14 cellular contexts compared by ENCODE assay signal in the genomic region with DNA sequence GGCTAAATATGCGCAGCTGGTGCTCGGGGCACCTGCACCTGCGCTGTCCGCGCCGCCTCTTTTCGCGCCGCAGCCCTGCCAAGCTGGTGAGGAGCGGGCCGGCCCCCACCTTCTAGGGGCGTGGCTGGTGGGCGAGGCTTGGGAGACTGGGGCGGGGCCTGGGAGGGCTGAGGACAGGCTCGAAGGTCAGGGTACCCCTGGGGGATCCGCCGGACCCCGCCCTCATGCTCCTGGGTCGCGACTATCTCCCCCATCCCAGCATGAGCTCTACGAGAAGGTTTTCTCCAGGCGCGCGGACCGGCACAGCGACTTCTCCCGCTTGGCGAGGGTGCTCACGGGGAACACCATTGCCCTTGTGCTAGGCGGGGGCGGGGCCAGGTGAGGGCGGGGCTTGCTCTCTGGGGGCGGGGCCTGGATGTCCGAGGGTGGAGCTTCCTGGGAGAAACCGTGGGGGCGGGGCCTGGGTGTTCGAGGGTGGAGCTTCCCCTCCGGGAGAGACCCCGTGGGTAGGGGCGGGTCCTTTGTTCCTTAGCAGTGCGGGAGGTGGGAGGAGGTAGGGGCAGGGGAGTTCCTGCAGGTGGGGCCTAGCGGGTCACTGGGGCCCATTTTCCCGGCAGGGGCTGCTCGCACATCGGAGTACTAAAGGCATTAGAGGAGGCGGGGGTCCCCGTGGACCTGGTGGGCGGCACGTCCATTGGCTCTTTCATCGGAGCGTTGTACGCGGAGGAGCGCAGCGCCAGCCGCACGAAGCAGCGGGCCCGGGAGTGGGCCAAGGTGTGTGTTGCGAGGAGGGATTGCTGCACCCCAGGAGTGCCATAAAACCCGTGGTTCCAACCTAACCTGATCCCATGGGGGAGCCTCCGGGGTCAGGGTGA. TPM values are rescaled to one million over a fixed set of nuclear protein-coding genes. Genes with fewer than 3 reads are reported as not detected.
DNase-seq lines count a peak whose midpoint lies in the region; ATAC-seq and TF ChIP-seq lines count a peak whose summit lies in the region.
"Had no signal": no experiment of that assay in that cellular context is flagged by ENCODE, and none has a peak within 500 bp of the region (broad histone marks: within the 10 kb centered on the region; RNA-seq: fewer than 3 reads in every experiment).

No MANE protein-coding gene starts in this region.

- DNase-seq in activated CD4-positive, alpha-beta T cell treated with anti-CD3 and anti-CD28 coated beads for 48 hours: peak; percentile 67
- no peak for DNase-seq in activated CD4-positive, alpha-beta T cell treated with anti-CD3 and anti-CD28 coated beads, Interleukin-2, amount 50 U/mL, for 4 hours
- DNase-seq in OCI-LY7 (ENCODE audit: low spot score) (peak; percentile 24), foreskin keratinocyte (no peak), esophagus squamous epithelium (lab: John Stamatoyannopoulos, UW) (no peak)
- DNase-seq in stimulated activated CD4-positive, alpha-beta T cell treated with anti-CD3 and anti-CD28 coated beads, Interleukin-4, amount 100 ng/mL, for 1 hour: peak; percentile 26
- DNase-seq in CD4-positive, alpha-beta T cell: no peak
- DNase-seq: foreskin melanocyte, NCI-H1417, T-helper 9 cell, uterus had no signal

- no peaks in the 10 kb centered on the region for H3K9me3 Mint-ChIP-seq in CD4-positive, alpha-beta T cell

- CTCF ChIA-PET in OCI-LY7 (lab: Charles Lee; ENCODE audit: unreplicated experiment): no interaction called here
- CTCF ChIA-PET in CD4-positive, alpha-beta T cell (lab: Charles Lee): interaction anchor here (1.4 kb wide), 1 partner anchor 13 kb away, joined by 6 read pairs; no protein-coding TSS in a partner anchor

- 91 to 93% methylated on average over 6 to 15 of the region's 62 CpGs for WGBS in esophagus squamous epithelium, 2 donors

- no peak overlapping the region for H3K4me2 ChIP-seq in OCI-LY7 (ENCODE audit: low read length)

- POLR2A ChIA-PET in OCI-LY7 (lab: Charles Lee): no interaction called here
- POLR2A ChIA-PET in CD4-positive, alpha-beta T cell (lab: Charles Lee): interaction anchor here (0.5 kb wide), 1 partner anchor 125 kb away, joined by 3 read pairs; the partner anchor contains the start of gene TRAPPC5

- TF ChIP-seq CTCF in OCI-LY7 (conservative IDR thresholded peaks at IDR 0.05; ENCODE audit: low read length) (no peak), foreskin keratinocyte (conservative IDR thresholded peaks at IDR 0.05) (no peak), esophagus squamous epithelium (IDR thresholded peaks at IDR 0.05) (no peak)
- TF ChIP-seq CTCF in CD4-positive, alpha-beta T cell (IDR thresholded peaks at IDR 0.05): no peak

- ATAC-seq in foreskin keratinocyte (peak; percentile 25), GM18505 (IDR thresholded peaks at IDR 0.05; ENCODE audit: unreplicated experiment) (no peak)
- no peak for ATAC-seq in CD4-positive, alpha-beta T cell (ENCODE audit: poor library complexity)

- no peak overlapping the region for H3K27ac ChIP-seq in OCI-LY7 (ENCODE audit: low read depth, low read length, poor library complexity, severe bottlenecking)
- no peak overlapping the region for H3K27ac ChIP-seq in foreskin keratinocyte
- no peak overlapping the region for H3K27ac ChIP-seq in esophagus squamous epithelium
- H3K27ac ChIP-seq in CD4-positive, alpha-beta T cell (ENCODE audit: low read depth, low read length): no peak overlapping the region
- H3K27ac ChIP-seq: coronary artery, uterus had no signal

- BruUV-seq in OCI-LY7 (replicated peaks; lab: Mats Ljungman, UMichigan): no TSS peak

- no peaks in the 10 kb centered on the region for H3K27me3 ChIP-seq in foreskin keratinocyte
- H3K27me3 ChIP-seq in esophagus squamous epithelium: no peaks in the 10 kb centered on the region
- H3K27me3 ChIP-seq in CD4-positive, alpha-beta T cell (ENCODE audit: control insufficient read depth, insufficient read depth, low read length): no peaks in the 10 kb centered on the region
- H3K27me3 ChIP-seq: uterus had no signal

- TF ChIP-seq POLR2A in esophagus squamous epithelium (IDR thresholded peaks at IDR 0.05): no peak
- no peak for TF ChIP-seq POLR2A in GM18505 (IDR thresholded peaks at IDR 0.05; ENCODE audit: borderline replicate concordance, extremely low read depth, insufficient read depth, insufficient read length)

- no peak overlapping the region for H3K4me3 ChIP-seq in OCI-LY7 (ENCODE audit: low read depth, low read length, poor library complexity, severe bottlenecking)
- no peak overlapping the region for H3K4me3 ChIP-seq in esophagus squamous epithelium
- H3K4me3 ChIP-seq: coronary artery, uterus had no signal

- no peak overlapping the region for H3K27ac Mint-ChIP-seq in CD4-positive, alpha-beta T cell
- H3K27ac Mint-ChIP-seq: activated naive CD8-positive, alpha-beta T cell had no signal

- H2AFZ ChIP-seq in OCI-LY7 (ENCODE audit: low read length): no peak overlapping the region

- intact Hi-C loops in OCI-LY7 (cut with micrococcal nuclease; ENCODE audit: unreplicated experiment): no loop called here
- intact Hi-C loops in esophagus squamous epithelium (cut with DNase I): loop anchor here (10.0 kb wide), 1 partner anchor 190 kb away; no protein-coding TSS in a partner anchor
- intact Hi-C loops in CD4-positive, alpha-beta T cell (cut with DNase I, micrococcal nuclease): no loop called here

- H3K36me3 ChIP-seq in OCI-LY7 (ENCODE audit: insufficient read depth, low read length) (peaks cover 59% of the 10 kb centered on the region), esophagus squamous epithelium (peaks cover 29 to 94% (median 40%) of the 10 kb centered on the region in 3 donors)
- H3K36me3 ChIP-seq: uterus had no signal

- H4K20me1 ChIP-seq in OCI-LY7 (ENCODE audit: insufficient read depth, low read length): no peaks in the 10 kb centered on the region

- no peaks in the 10 kb centered on the region for H3K79me2 ChIP-seq in OCI-LY7 (ENCODE audit: insufficient read depth, low read depth, low read length)

- no peak overlapping the region for H3K4me3 Mint-ChIP-seq in CD4-positive, alpha-beta T cell
- H3K4me3 Mint-ChIP-seq: activated naive CD8-positive, alpha-beta T cell had no signal

- H3K27me3 Mint-ChIP-seq in CD4-positive, alpha-beta T cell: no peaks in the 10 kb centered on the region
- H3K27me3 Mint-ChIP-seq: activated naive CD8-positive, alpha-beta T cell had no signal

- peaks cover 48% of the 10 kb centered on the region for H3K36me3 Mint-ChIP-seq in CD4-positive, alpha-beta T cell (ENCODE audit: low read depth)

- no peaks in the 10 kb centered on the region for H3K9me2 ChIP-seq in OCI-LY7 (ENCODE audit: insufficient read depth, low read length)

- H3K4me1 ChIP-seq in OCI-LY7 (ENCODE audit: insufficient read depth, low read length, poor library complexity, severe bottlenecking): no peaks in the 10 kb centered on the region
- H3K4me1 ChIP-seq in foreskin keratinocyte: no peaks in the 10 kb centered on the region
- H3K4me1 ChIP-seq in esophagus squamous epithelium: peaks cover 0 to 11% (median 0%) of the 10 kb centered on the region in 3 donors
- H3K4me1 ChIP-seq: uterus had no signal

- H3K9me3 ChIP-seq in OCI-LY7 (ENCODE audit: low read length) (no peaks in the 10 kb centered on the region), esophagus squamous epithelium (no peaks in the 10 kb centered on the region)
- no peaks in the 10 kb centered on the region for H3K9me3 ChIP-seq in CD4-positive, alpha-beta T cell (ENCODE audit: control insufficient read depth, low read length)
- H3K9me3 ChIP-seq: uterus had no signal

- peaks cover 5% of the 10 kb centered on the region for H3K4me1 Mint-ChIP-seq in CD4-positive, alpha-beta T cell (ENCODE audit: low read depth)

RNA-seq across cellular contexts. Expression of gene PNPLA6, which starts 19.7 kb away (rescaled TPM):
- 50.6 and 54.3 TPM in 2 replicates for total RNA-seq in OCI-LY7 (2014; rRNA removed; shearing (Covaris generic))
- total RNA-seq in OCI-LY7 (2022): 92.4 and 93.0 TPM in 2 replicates
- total RNA-seq in foreskin keratinocyte: 82.3 and 85.4 TPM in 2 replicates
- 60.6 and 66.8 TPM in 2 replicates for polyA plus RNA-seq in foreskin keratinocyte
- total RNA-seq in esophagus squamous epithelium: 10 to 100 TPM; 39.7 to 74.1 (median 50.1) TPM
- total RNA-seq in CD4-positive, alpha-beta T cell: 10 to 100 TPM; 62.0 to 70.9 TPM

RNA-seq across cellular contexts. Expression of gene MCOLN1, which starts 32.8 kb away (rescaled TPM):
- total RNA-seq in OCI-LY7 (2014; rRNA removed; shearing (Covaris generic)): 2.4 and 7.8 TPM in 2 replicates
- total RNA-seq in OCI-LY7 (2022) (16.7 and 18.3 TPM in 2 replicates), foreskin keratinocyte (8.2 and 8.6 TPM in 2 replicates), esophagus squamous epithelium (10 to 100 TPM in 1 of 4 donors, 1 to 10 TPM in 3; 5.7 to 13.9 (median 7.8) TPM)
- 12.3 and 12.9 TPM in 2 replicates for polyA plus RNA-seq in foreskin keratinocyte
- total RNA-seq in CD4-positive, alpha-beta T cell: 1 to 10 TPM; 7.9 to 8.8 TPM

RNA-seq across cellular contexts. Expression of gene ZNF358, which starts 39.3 kb away (rescaled TPM):
- total RNA-seq in OCI-LY7 (2014; rRNA removed; shearing (Covaris generic)): not detected in 2 replicates
- not detected in 2 replicates for total RNA-seq in OCI-LY7 (2022)
- total RNA-seq in foreskin keratinocyte: 22.5 and 23.7 TPM in 2 replicates
- 42.4 and 45.9 TPM in 2 replicates for polyA plus RNA-seq in foreskin keratinocyte
- 10 to 100 TPM in 3 of 4 donors, 1 to 10 TPM in 1; 3.8 to 42.2 (median 19.5) TPM for total RNA-seq in esophagus squamous epithelium
- 1 to 10 TPM; 5.1 to 5.2 TPM for total RNA-seq in CD4-positive, alpha-beta T cell

RNA-seq across cellular contexts. Expression of gene CAMSAP3, which starts 40.4 kb away (rescaled TPM):
- 1.1 and 1.6 TPM in 2 replicates for total RNA-seq in OCI-LY7 (2014; rRNA removed; shearing (Covaris generic))
- 1.9 and 2.8 TPM in 2 replicates for total RNA-seq in OCI-LY7 (2022)
- total RNA-seq in foreskin keratinocyte: 7.5 and 9.1 TPM in 2 replicates
- 8.1 and 8.6 TPM in 2 replicates for polyA plus RNA-seq in foreskin keratinocyte
- total RNA-seq in esophagus squamous epithelium: 10 to 100 TPM in 2 of 4 donors, 1 to 10 TPM in 2; 9.3 to 45.5 (median 14.1) TPM
- under 1 TPM; 0.16 to 0.25 TPM for total RNA-seq in CD4-positive, alpha-beta T cell

Comparison
In these comparisons a context has a peak if more than half of its experiments do, and no peak if none do; other contexts are left out.
1. DNase-seq: peak in activated CD4-positive, alpha-beta T cell treated with anti-CD3 and anti-CD28 coated beads for 48 hours (single experiment), OCI-LY7 (single experiment) and stimulated activated CD4-positive, alpha-beta T cell treated with anti-CD3 and anti-CD28 coated beads, Interleukin-4, amount 100 ng/mL, for 1 hour (single experiment); none in activated CD4-positive, alpha-beta T cell treated with anti-CD3 and anti-CD28 coated beads, Interleukin-2, amount 50 U/mL, for 4 hours (0 of 2), foreskin keratinocyte (0 of 2), esophagus squamous epithelium (single experiment) and CD4-positive, alpha-beta T cell (0 of 10).
2. RNA of gene ZNF358, which starts 39.3 kb away (total RNA-seq): 3.8 to 42.2 TPM in esophagus squamous epithelium, 22.5 to 23.7 TPM in foreskin keratinocyte and 5.1 to 5.2 TPM in CD4-positive, alpha-beta T cell; not detected in OCI-LY7; every median in the first group is over 4 times any median in the second.